Comparison of ENCODE assay signal across 8 cellular contexts in genomic region chr1:17011439-17012307, GRCh38. TPM values are rescaled to one million over a fixed set of nuclear protein-coding genes. Genes with fewer than 3 reads are reported as not detected.
DNase-seq lines count a peak whose midpoint lies in the region; ATAC-seq, FAIRE-seq and TF ChIP-seq lines count a peak whose summit lies in the region.

ATP13A2 (minus strand) TSS chr1:17011928; CDS start chr1:17011738, 190 bp downstream.

- intact Hi-C loops in HepG2 (cut with micrococcal nuclease; ENCODE audit: unreplicated experiment) = no loop called here

- no peaks in the 10 kb centered on the region for H3K36me3 ChIP-seq in HepG2 (replicated peaks in 1 of 2; ENCODE audit: control insufficient read depth in 1 of 2, insufficient read depth in 2 of 2, low read length in 2 of 2)

- H4K20me1 ChIP-seq in HepG2 (ENCODE audit: insufficient read depth, low read length) = no peaks in the 10 kb centered on the region

- H3K4me3 ChIP-seq in HepG2 (replicated peaks in 1 of 3; ENCODE audit: insufficient read depth in 1 of 3, low read depth in 2 of 3, low read length in 3 of 3) = peak within 1 kb of the TSS; percentile 56 to 87 (median 65)

- BruUV-seq in HepG2 (replicated peaks; lab: Mats Ljungman, UMichigan) = no TSS peak

- H3K27me3 ChIP-seq in HepG2 (ENCODE audit: control insufficient read depth in 1 of 2, insufficient read depth in 2 of 2, low read length in 2 of 2) = no peaks in the 10 kb centered on the region

- H3K79me2 ChIP-seq in HepG2 (ENCODE audit: insufficient read depth, low read length) = no peaks in the 10 kb centered on the region

- WGBS in HepG2 (ENCODE audit: low lambda C conversion rate) = 1% methylated on average over 15 of the region's 94 CpGs

- peak in 1 of 2 experiments; percentile 71; a peak in 2 of 4 replicates for TF ChIP-seq POLR2A in HepG2 (IDR thresholded peaks at IDR 0.05; ENCODE audit: insufficient read depth in 1 of 2, low read depth in 2 of 2, low read length in 2 of 2)

- no peak for TF ChIP-seq EP300 in HepG2 (IDR thresholded peaks at IDR 0.05; ENCODE audit: low read depth in 2 of 2, low read length in 2 of 2)
- no peak; the same call in 1 of the 2 replicates for TF ChIP-seq EP300 in HepG2 (CRISPR knock-in tag; IDR thresholded peaks at IDR 0.05; ENCODE audit: borderline replicate concordance)

- no peak within 1 kb of the TSS for H3K27ac ChIP-seq in HepG2 (ENCODE audit: extremely low read length, insufficient read depth, low read length)

- peaks cover 46% of the 10 kb centered on the region for H3K4me1 ChIP-seq in HepG2 (ENCODE audit: insufficient read depth, low read length)

- H3K4me2 ChIP-seq in HepG2 (ENCODE audit: low read depth, low read length) = peak within 1 kb of the TSS; percentile 99

- peak; percentile 89 for ATAC-seq in GM19023 (IDR thresholded peaks at IDR 0.05; ENCODE audit: unreplicated experiment)
- ATAC-seq in HG03280 (IDR thresholded peaks at IDR 0.05; ENCODE audit: unreplicated experiment) = peak; percentile 94
- ATAC-seq in HepG2 = peak; percentile 96

- H2AFZ ChIP-seq in HepG2 (ENCODE audit: low read length) = peak within 1 kb of the TSS; percentile 67

- in situ Hi-C loops in HepG2 (cut with HindIII; ENCODE audit: extremely low pct_ligation_motif_present, low pct_unique_long_range_greater_than_20kb) = no loop called here

- TF ChIP-seq RAD21 in HepG2 (CRISPR knock-in tag; IDR thresholded peaks at IDR 0.05) = peak; percentile 28; the same call in 1 of the 2 replicates

- CTCF ChIA-PET in HepG2 (lab: Yijun Ruan, JAX; ENCODE audit: low intra/inter-chr PET ratio, low total read pairs) = no interaction called here

- TF ChIP-seq CTCF in HepG2 (CRISPR knock-in tag; IDR thresholded peaks at IDR 0.05) = 0 out of 2 replicates have a peak, but pooled peaks have one; percentile 15

- H3K9me3 ChIP-seq in HepG2 (ENCODE audit: low read length) = no peaks in the 10 kb centered on the region

- FAIRE-seq in HepG2 (lab: Jason Lieb, UNC) = no peak

- peak; percentile 91 for DNase-seq in AG08396 (ENCODE audit: low spot score)
- DNase-seq in NCI-H510A (lab: John Stamatoyannopoulos, UW) = peak; percentile 93
- peak; percentile 76 to 78 for DNase-seq in activated CD4-positive, alpha-beta T cell treated with anti-CD3 and anti-CD28 coated beads, Interleukin-2, amount 50 U/mL, for 4 hours
- peak; percentile 80 for DNase-seq in dermis blood vessel endothelial cell
- peak; percentile 75 for DNase-seq in HepG2 (ENCODE audit: low spot score)
- DNase-seq in stimulated activated CD4-positive, alpha-beta T cell treated with anti-CD3 and anti-CD28 coated beads, Interleukin-4, amount 100 ng/mL, for 1 hour = peak; percentile 85

- POLR2A ChIA-PET in HepG2 (lab: Yijun Ruan, JAX) = no interaction called here

- peak within 1 kb of the TSS; percentile 70 for H3K9ac ChIP-seq in HepG2 (ENCODE audit: insufficient read depth, low read depth, low read length)

TF ChIP-seq in HepG2, 621 proteins besides CTCF, POLR2A, EP300 and RAD21 (continues in another document):
- TF ChIP-seq NR2F1 (CRISPR knock-in tag; IDR thresholded peaks at IDR 0.05) (no peak), NCOA5 (CRISPR knock-in tag; IDR thresholded peaks at IDR 0.05) (no peak), KDM6A (CRISPR knock-in tag; IDR thresholded peaks at IDR 0.05; ENCODE audit: low read depth) (no peak), PITX1 (CRISPR knock-in tag; IDR thresholded peaks at IDR 0.05) (0 out of 2 replicates have a peak, but pooled peaks have one; percentile 48), SMAD3 (CRISPR knock-in tag; IDR thresholded peaks at IDR 0.05) (0 out of 2 replicates have a peak, but pooled peaks have one; percentile 30), ETV5 (CRISPR knock-in tag; IDR thresholded peaks at IDR 0.05; ENCODE audit: borderline replicate concordance) (peak; percentile 59; the same call in 1 of the 2 replicates), MAX (IDR thresholded peaks at IDR 0.05) (0 out of 2 replicates have a peak, but pooled peaks have one; percentile 44), ZNF512B (CRISPR knock-in tag; IDR thresholded peaks at IDR 0.05; ENCODE audit: borderline replicate concordance) (no peak), CREB1 (IDR thresholded peaks at IDR 0.05) (no peak), CREB1 (CRISPR knock-in tag; IDR thresholded peaks at IDR 0.05) (peak; percentile 42; the same call in 1 of the 2 replicates), TCF12 (IDR thresholded peaks at IDR 0.05) (no peak), TCF12 (CRISPR knock-in tag; IDR thresholded peaks at IDR 0.05) (no peak), KDM1A (CRISPR knock-in tag; IDR thresholded peaks at IDR 0.05) (no peak), XRCC5 (optimal IDR thresholded peaks at IDR 0.05; ENCODE audit: low read length) (peak; percentile 48), SP4 (CRISPR knock-in tag; IDR thresholded peaks at IDR 0.05) (peak; percentile 77; the same call in 1 of the 2 replicates), DRAP1 (CRISPR knock-in tag; IDR thresholded peaks at IDR 0.05) (0 out of 2 replicates have a peak, but pooled peaks have one; percentile 28), NCOA2 (CRISPR knock-in tag; IDR thresholded peaks at IDR 0.05) (peak; percentile 6; the same call in 1 of the 2 replicates)

RNA-seq across cellular contexts. Expression of gene ATP13A2, which starts in this region (rescaled TPM):
- total RNA-seq in dermis blood vessel endothelial cell (72.3 and 102 TPM in 2 replicates), HepG2 (2016; rRNA removed; fragmentation: Illumina TruSeq; extraction: Trizol) (14.4 and 16.2 TPM in 2 replicates)
- total RNA-seq in HepG2 (2016; cell fraction: cytosol; rRNA removed; fragmentation: Illumina TruSeq; extraction: Trizol; ENCODE audit: low read depth) = 3.0 and 3.3 TPM in 2 replicates
- 8.8 and 17.7 TPM in 2 replicates for total RNA-seq in HepG2 (2016; cell fraction: insoluble cytoplasmic fraction; rRNA removed; fragmentation: Illumina TruSeq; extraction: Trizol)
- total RNA-seq in HepG2 (2016; cell fraction: membrane; rRNA removed; fragmentation: Illumina TruSeq; extraction: Trizol) = 9.8 and 12.1 TPM in 2 replicates
- 17.5 and 18.8 TPM in 2 replicates for total RNA-seq in HepG2 (2016; cell fraction: nucleus; rRNA removed; fragmentation: Illumina TruSeq; extraction: Trizol)
- 13.2 and 20.1 TPM in 2 replicates for polyA plus RNA-seq in HepG2 (2011; rRNA removed)
- 10.6 and 20.7 TPM in 2 replicates for polyA plus RNA-seq in HepG2 (2011; cell fraction: cytosol; rRNA removed)
- polyA plus RNA-seq in HepG2 (2011; cell fraction: nucleus; rRNA removed) = 55.3 TPM in 2 replicates
- 12.3 and 21.9 TPM in 2 replicates for polyA plus RNA-seq in HepG2 (2012)
- polyA plus RNA-seq in HepG2 (2016; cell fraction: cytosol; fragmentation: Illumina TruSeq; extraction: Trizol; ENCODE audit: low read depth) = 4.2 and 5.1 TPM in 2 replicates
- polyA plus RNA-seq in HepG2 (2016; cell fraction: insoluble cytoplasmic fraction; fragmentation: Illumina TruSeq; extraction: Trizol; ENCODE audit: low read depth) = 10.4 and 14.1 TPM in 2 replicates
- 8.9 and 9.5 TPM in 2 replicates for polyA plus RNA-seq in HepG2 (2016; cell fraction: membrane; fragmentation: Illumina TruSeq; extraction: Trizol; ENCODE audit: low read depth)
- 30.5 and 36.7 TPM in 2 replicates for polyA plus RNA-seq in HepG2 (2016; cell fraction: nucleus; fragmentation: Illumina TruSeq; extraction: Trizol; ENCODE audit: insufficient read depth, low read depth)
- 32.4 and 84.8 TPM in 2 replicates for polyA minus RNA-seq in HepG2 (2011; rRNA and poly(A)+ RNA removed; ENCODE audit: low replicate concordance)
- 26.9 and 31.8 TPM in 2 replicates for polyA minus RNA-seq in HepG2 (2011; cell fraction: cytosol; rRNA and poly(A)+ RNA removed)
- polyA minus RNA-seq in HepG2 (2011; cell fraction: nucleus; rRNA and poly(A)+ RNA removed) = 9.3 and 18.5 TPM in 2 replicates
